In the genomic region with DNA sequence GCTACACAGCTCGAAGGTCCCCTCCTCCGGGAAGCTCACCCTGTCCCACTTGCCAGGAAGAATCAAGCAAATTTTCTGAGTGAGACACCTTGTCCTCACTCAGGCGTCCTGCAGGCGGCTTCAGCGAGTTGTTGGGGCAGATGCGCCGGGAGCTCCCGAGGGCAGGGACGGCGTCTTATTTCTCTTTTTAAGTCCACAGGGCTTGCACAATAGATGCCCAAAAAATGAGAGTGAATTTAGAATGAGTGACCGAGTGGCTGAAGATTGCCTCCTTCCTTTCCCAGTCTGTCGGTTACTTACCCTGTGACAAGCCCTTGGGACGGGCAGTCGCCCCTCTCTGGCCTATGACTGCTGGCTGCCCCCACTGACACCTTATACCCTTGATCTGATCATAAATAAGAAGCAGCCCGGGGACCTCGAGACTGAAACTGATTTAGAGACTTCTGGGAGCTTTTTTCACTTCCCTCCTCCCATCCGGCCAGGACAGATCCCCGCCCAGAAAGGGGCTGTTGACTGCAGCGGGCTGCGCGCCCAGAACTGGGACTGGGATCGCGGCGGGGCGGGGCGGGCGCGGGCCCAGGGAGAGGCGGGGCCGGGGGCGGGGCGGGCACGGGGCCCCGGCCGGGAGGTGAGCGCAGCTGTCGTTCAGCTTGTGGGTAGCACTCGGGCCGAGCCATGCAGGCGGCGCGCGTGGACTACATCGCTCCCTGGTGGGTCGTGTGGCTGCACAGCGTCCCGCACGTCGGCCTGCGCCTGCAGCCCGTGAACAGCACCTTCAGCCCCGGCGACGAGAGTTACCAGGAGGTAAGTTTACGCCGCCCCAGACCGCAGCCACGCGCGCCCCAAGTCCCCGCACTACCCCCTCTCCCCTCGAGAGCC, we compare ENCODE assay signal across 1 cellular context.
A peak's percentile ranks its signal among the peaks of the same experiment; 100 is the strongest.
TF ChIP-seq lines count a peak whose summit lies in the region.

A gene with protein sequence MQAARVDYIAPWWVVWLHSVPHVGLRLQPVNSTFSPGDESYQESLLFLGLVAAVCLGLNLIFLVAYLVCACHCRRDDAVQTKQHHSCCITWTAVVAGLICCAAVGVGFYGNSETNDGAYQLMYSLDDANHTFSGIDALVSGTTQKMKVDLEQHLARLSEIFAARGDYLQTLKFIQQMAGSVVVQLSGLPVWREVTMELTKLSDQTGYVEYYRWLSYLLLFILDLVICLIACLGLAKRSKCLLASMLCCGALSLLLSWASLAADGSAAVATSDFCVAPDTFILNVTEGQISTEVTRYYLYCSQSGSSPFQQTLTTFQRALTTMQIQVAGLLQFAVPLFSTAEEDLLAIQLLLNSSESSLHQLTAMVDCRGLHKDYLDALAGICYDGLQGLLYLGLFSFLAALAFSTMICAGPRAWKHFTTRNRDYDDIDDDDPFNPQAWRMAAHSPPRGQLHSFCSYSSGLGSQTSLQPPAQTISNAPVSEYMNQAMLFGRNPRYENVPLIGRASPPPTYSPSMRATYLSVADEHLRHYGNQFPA (plus strand): TSS at position 659 of the 879 bp plus-strand sequence. CDS start 17 bp downstream, at position 676.

TF ChIP-seq in HepG2, 621 proteins besides CTCF, POLR2A, EP300 and RAD21 (continued from another document):
- TF ChIP-seq ZNF574 (CRISPR knock-in tag; IDR thresholded peaks at IDR 0.05) (peak; percentile 16; the same call in 1 of the 2 replicates), U2AF1 (optimal IDR thresholded peaks at IDR 0.05; ENCODE audit: low read depth, low read length) (no peak), TBX2 (CRISPR knock-in tag; IDR thresholded peaks at IDR 0.05; ENCODE audit: borderline replicate concordance) (peak; percentile 26; the same call in 1 of the 2 replicates), ZNF616 (CRISPR knock-in tag; IDR thresholded peaks at IDR 0.05; ENCODE audit: low read depth) (no peak), HNF4G (IDR thresholded peaks at IDR 0.05; ENCODE audit: borderline replicate concordance, low read depth, low read length) (no peak), HNF4G (CRISPR knock-in tag; IDR thresholded peaks at IDR 0.05; ENCODE audit: borderline replicate concordance, low read depth) (no peak), PHF8 (CRISPR knock-in tag; IDR thresholded peaks at IDR 0.05) (0 out of 2 replicates have a peak, but pooled peaks have one; percentile 18), TEAD3 (CRISPR knock-in tag; optimal IDR thresholded peaks at IDR 0.05; ENCODE audit: borderline replicate concordance) (no peak)
- TF ChIP-seq, protein P1, sequence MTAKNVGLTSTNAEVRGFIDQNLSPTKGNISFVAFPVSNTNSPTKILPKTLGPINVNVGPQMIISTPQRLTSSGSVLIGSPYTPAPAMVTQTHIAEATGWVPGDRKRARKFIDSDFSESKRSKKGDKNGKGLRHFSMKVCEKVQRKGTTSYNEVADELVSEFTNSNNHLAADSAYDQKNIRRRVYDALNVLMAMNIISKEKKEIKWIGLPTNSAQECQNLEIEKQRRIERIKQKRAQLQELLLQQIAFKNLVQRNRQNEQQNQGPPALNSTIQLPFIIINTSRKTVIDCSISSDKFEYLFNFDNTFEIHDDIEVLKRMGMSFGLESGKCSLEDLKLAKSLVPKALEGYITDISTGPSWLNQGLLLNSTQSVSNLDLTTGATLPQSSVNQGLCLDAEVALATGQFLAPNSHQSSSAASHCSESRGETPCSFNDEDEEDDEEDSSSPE (CRISPR knock-in tag; IDR thresholded peaks at IDR 0.05) = peak; percentile 64; the same call in 1 of the 2 replicates
- TF ChIP-seq, protein P2, sequence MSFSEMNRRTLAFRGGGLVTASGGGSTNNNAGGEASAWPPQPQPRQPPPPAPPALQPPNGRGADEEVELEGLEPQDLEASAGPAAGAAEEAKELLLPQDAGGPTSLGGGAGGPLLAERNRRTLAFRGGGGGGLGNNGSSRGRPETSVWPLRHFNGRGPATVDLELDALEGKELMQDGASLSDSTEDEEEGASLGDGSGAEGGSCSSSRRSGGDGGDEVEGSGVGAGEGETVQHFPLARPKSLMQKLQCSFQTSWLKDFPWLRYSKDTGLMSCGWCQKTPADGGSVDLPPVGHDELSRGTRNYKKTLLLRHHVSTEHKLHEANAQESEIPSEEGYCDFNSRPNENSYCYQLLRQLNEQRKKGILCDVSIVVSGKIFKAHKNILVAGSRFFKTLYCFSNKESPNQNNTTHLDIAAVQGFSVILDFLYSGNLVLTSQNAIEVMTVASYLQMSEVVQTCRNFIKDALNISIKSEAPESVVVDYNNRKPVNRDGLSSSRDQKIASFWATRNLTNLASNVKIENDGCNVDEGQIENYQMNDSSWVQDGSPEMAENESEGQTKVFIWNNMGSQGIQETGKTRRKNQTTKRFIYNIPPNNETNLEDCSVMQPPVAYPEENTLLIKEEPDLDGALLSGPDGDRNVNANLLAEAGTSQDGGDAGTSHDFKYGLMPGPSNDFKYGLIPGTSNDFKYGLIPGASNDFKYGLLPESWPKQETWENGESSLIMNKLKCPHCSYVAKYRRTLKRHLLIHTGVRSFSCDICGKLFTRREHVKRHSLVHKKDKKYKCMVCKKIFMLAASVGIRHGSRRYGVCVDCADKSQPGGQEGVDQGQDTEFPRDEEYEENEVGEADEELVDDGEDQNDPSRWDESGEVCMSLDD (CRISPR knock-in tag; IDR thresholded peaks at IDR 0.05; ENCODE audit: borderline replicate concordance) = 0 out of 2 replicates have a peak, but pooled peaks have one; percentile 34
